ENCODE assay signal across 9 cellular contexts in the genomic region with DNA sequence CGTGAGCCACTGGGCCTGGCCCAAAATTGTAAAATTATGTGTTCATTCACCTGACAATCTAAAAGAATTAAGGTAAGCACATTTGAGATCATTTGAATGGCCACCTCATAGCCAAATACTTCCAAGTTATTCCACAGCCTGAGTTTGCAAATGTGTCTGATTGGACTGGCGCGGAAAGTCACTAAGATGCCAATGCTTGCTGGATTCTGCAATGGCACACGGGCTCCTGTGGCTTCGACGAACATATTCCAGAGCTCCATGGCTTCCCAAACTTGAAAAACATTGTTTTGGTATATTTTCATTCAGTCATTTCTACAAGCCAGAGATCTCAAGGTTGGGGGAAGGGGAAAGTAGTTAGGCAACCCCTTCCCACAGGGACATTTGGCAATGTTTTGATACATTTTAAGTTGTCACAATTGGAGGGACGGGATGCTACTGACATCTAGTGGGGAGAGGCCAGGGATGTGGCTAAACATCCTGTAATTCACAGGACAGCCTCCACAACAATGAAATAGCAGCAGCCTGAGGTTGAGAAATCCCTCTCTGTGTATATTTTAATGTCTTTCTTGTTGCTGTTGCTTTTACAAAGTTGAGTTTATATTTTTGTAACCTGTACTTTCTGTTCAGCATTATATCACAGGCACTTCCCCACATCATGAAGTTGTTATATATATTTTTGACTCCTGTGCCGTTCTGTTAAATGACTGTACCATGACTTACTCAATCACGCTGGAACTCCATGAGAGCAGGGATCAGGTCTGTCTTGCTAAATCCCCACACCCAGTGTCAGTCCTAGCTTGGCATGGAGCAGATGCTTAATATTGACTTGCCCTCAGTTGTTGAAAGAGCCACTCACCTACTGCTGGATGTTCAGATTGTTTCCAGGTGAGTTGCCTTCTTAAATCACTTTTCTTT. TPM values are rescaled to one million over a fixed set of nuclear protein-coding genes. Genes with fewer than 3 reads are reported as not detected.
DNase-seq lines count a peak whose midpoint lies in the region; ATAC-seq and TF ChIP-seq lines count a peak whose summit lies in the region.
"Had no signal": no experiment of that assay in that cellular context is flagged by ENCODE, and none has a peak within 500 bp of the region (broad histone marks: within the 10 kb centered on the region; RNA-seq: fewer than 3 reads in every experiment).

No MANE protein-coding gene starts in this region.

- TF ChIP-seq CTCF in cardiac fibroblast (IDR thresholded peaks at IDR 0.05; ENCODE audit: low read depth, low read length) (peak; percentile 85), stomach (IDR thresholded peaks at IDR 0.05) (peak in 5 of 7 experiments; percentile 48 to 68 (median 53))

- no peak for TF ChIP-seq POLR2A in stomach (IDR thresholded peaks at IDR 0.05)

- H3K4me1 ChIP-seq in SJSA1 (replicated peaks) (no peaks in the 10 kb centered on the region), stomach (no peaks in the 10 kb centered on the region)

- intact Hi-C loops in left colon (cut with DNase I, micrococcal nuclease) (loop anchor here in 1 of 2 donors (10.0 kb wide), 1 partner anchor 302 kb away; no protein-coding TSS in a partner anchor), stomach (cut with DNase I; ENCODE audit: low total_unique reads) (loop anchor here (10.0 kb wide), 1 partner anchor 72 kb away; no protein-coding TSS in a partner anchor)

- WGBS in stomach, 5 donors = 75 to 82% (median 79%) methylated on average over 9 of the region's 9 CpGs

- H3K27me3 ChIP-seq in SJSA1 (replicated peaks) (no peaks in the 10 kb centered on the region), stomach (no peaks in the 10 kb centered on the region)

- H3K9me3 ChIP-seq in SJSA1 (replicated peaks) (no peaks in the 10 kb centered on the region), stomach (no peaks in the 10 kb centered on the region)

- peak; percentile 11 for DNase-seq in DMS153 (lab: John Stamatoyannopoulos, UW)
- DNase-seq in M059J (ENCODE audit: low read depth) = peak; percentile 54
- peak; percentile 51 to 57 for DNase-seq in SJSA1 (ENCODE audit: low read depth in 1 of 2, low spot score in 2 of 2)
- peak; percentile 77 to 81 for DNase-seq in cardiac fibroblast (ENCODE audit: low read depth in 2 of 2)
- peak in 1 of 2 donors; percentile 37 for DNase-seq in left colon
- DNase-seq in stomach = peak; percentile 47
- DNase-seq: activated B cell treated with CpG ODN at 0.5 μM for 24 hours had no signal

- TF ChIP-seq EP300 in stomach (IDR thresholded peaks at IDR 0.05) = no peak

- H3K27ac ChIP-seq in SJSA1 = no peak overlapping the region
- no peak overlapping the region for H3K27ac ChIP-seq in stomach

- H3K36me3 ChIP-seq in SJSA1 (no peaks in the 10 kb centered on the region), stomach (no peaks in the 10 kb centered on the region)

- peak; percentile 63 for ATAC-seq in GM21528 (IDR thresholded peaks at IDR 0.05; ENCODE audit: low FRiP score, unreplicated experiment)
- ATAC-seq in left colon = peak; percentile 86
- no peak for ATAC-seq in HG03521 (IDR thresholded peaks at IDR 0.05; ENCODE audit: unreplicated experiment)

- no peak overlapping the region for H3K4me3 ChIP-seq in SJSA1
- H3K4me3 ChIP-seq in cardiac fibroblast (replicated peaks in 1 of 2; ENCODE audit: low read depth in 2 of 2, low read length in 2 of 2) = no peak overlapping the region
- no peak overlapping the region for H3K4me3 ChIP-seq in stomach

RNA-seq across cellular contexts. Expression of gene COL4A4, which starts 56.9 kb away (rescaled TPM):
- total RNA-seq in M059J (2014; rRNA removed; shearing (Covaris generic)) = 0.22 and 0.89 TPM in 2 replicates
- total RNA-seq in SJSA1 (2014; rRNA removed; shearing (Covaris generic)) = not detected in 2 replicates
- total RNA-seq in left colon (1 to 10 TPM; 1.5 to 2.0 TPM), stomach (1 to 10 TPM in 3 of 5 donors, under 1 TPM in 1, not detected in 1; 0.55 to 7.6 (median 2.7) TPM)
- polyA plus RNA-seq in stomach = under 1 TPM; 0.15 to 0.50 (median 0.44) TPM

RNA-seq across cellular contexts. Expression of gene COL4A3, which starts 57.3 kb away (rescaled TPM):
- 0.02 and 0.47 TPM in 2 replicates for total RNA-seq in M059J (2014; rRNA removed; shearing (Covaris generic))
- not detected in 2 replicates for total RNA-seq in SJSA1 (2014; rRNA removed; shearing (Covaris generic))
- total RNA-seq in left colon (under 1 TPM; 0.56 to 0.61 TPM), stomach (1 to 10 TPM in 2 of 5 donors, under 1 TPM in 3; under 0.01 to 2.9 (median 0.72) TPM)
- 1 to 10 TPM in 2 of 3 donors, under 1 TPM in 1; 0.44 to 1.2 (median 1.1) TPM for polyA plus RNA-seq in stomach
